ENCODE assay signal across 32 cellular contexts in genomic region chr1:28002600-28002999, GRCh38. TPM values are rescaled to one million over a fixed set of nuclear protein-coding genes. Genes with fewer than 3 reads are reported as not detected.
A peak's percentile ranks its signal among the peaks of the same experiment; 100 is the strongest.
DNase-seq lines count a peak whose midpoint lies in the region; ATAC-seq, FAIRE-seq and TF ChIP-seq lines count a peak whose summit lies in the region.
"Had no signal": no experiment of that assay in that cellular context is flagged by ENCODE, and none has a peak within 500 bp of the region (broad histone marks: within the 10 kb centered on the region; RNA-seq: fewer than 3 reads in every experiment).

No MANE protein-coding gene starts in this region.

- 76% methylated on average over 10 of the region's 10 CpGs for WGBS in K562 (ENCODE audit: insufficient coverage, low coverage, missing lambda C conversion rate)

- H3K9ac ChIP-seq in K562 (ENCODE audit: insufficient read depth in 1 of 2, low read depth in 2 of 2, low read length in 2 of 2), result no peak overlapping the region
- H3K9ac ChIP-seq: BLaER1; BLaER1 treated with 17β-estradiol and CSF1 and Interleukin-3, amounts not matched to agents 10 nM and 100 nM had no signal

- in situ Hi-C loops in K562 (cut with MboI), result no loop called here

- peak; percentile 66 for FAIRE-seq in K562 (lab: Jason Lieb, UNC)
- FAIRE-seq: A204.1, A549, D721Med had no signal

- POLR2A ChIA-PET in K562 (lab: Yijun Ruan, JAX), result interaction anchor here (0.5 to 1.6 kb wide), 2 partner anchors 57 to 91 kb away, joined by 4 to 5 read pairs; no protein-coding TSS in a partner anchor

- DNase-seq in K562 (ENCODE audit: extremely low read depth in 1 of 4, low spot score in 3 of 4) (peak in 1 of 4 experiments; percentile 45), erythroblast (lab: John Stamatoyannopoulos, UW) (peak; percentile 10 to 13), CD14-positive monocyte (ENCODE audit: low spot score) (no peak)
- DNase-seq: 8988T; ACHN; AML-193; BE2C; C1 segment of cervical spinal cord; Caco-2; Calu3; CD4-positive, alpha-beta memory T cell; CD4-positive, alpha-beta T cell; CD4-positive, CD25-positive, alpha-beta regulatory T cell; CD8-positive, alpha-beta memory T cell; CD8-positive, alpha-beta T cell; COR-L47; DMS 273 treated with DMSO at 0.1 percent for 48 hours; DMS153; DMS53; DMS79; DMS79 treated with DMSO at 0.1 percent for 48 hours; DND-41; EL had no signal

- peaks cover 56 to 65% of the 10 kb centered on the region in 2 donors for H3K36me3 Mint-ChIP-seq in CD14-positive monocyte

- TF ChIP-seq RAD21 in K562 (CRISPR knock-in tag; conservative IDR thresholded peaks at IDR 0.05 in 1 of 2, IDR thresholded peaks at IDR 0.05 in 1 of 2), result no peak

- peaks cover 0 to 4% of the 10 kb centered on the region in 2 experiments; a peak in 3 of 5 replicates for H3K4me1 ChIP-seq in K562 (replicated peaks in 1 of 2; ENCODE audit: control insufficient read depth in 2 of 2, insufficient read depth in 2 of 2, low read length in 2 of 2)
- H3K4me1 ChIP-seq: A549; BE2C; BLaER1; BLaER1 treated with 17β-estradiol and CSF1 and Interleukin-3, amounts not matched to agents 10 nM and 100 nM; Caco-2 had no signal

- no peaks in the 10 kb centered on the region for H3K27me3 ChIP-seq in K562 (ENCODE audit: control insufficient read depth in 2 of 2, insufficient read depth in 2 of 2, low read length in 2 of 2)
- H3K27me3 ChIP-seq: BE2C; BLaER1; BLaER1 treated with 17β-estradiol and CSF1 and Interleukin-3, amounts not matched to agents 10 nM and 100 nM had no signal

- no peaks in the 10 kb centered on the region for H3K4me1 Mint-ChIP-seq in CD14-positive monocyte
- H3K4me1 Mint-ChIP-seq: B cell; CD8-positive, alpha-beta memory T cell had no signal

- H3K79me2 ChIP-seq in K562 (ENCODE audit: control insufficient read depth, insufficient read depth, low read length), result no peaks in the 10 kb centered on the region; the same call in 2 of the 3 replicates

- no peaks in the 10 kb centered on the region for H3K27me3 Mint-ChIP-seq in CD14-positive monocyte (ENCODE audit: low read depth in 3 of 3)
- H3K27me3 Mint-ChIP-seq: B cell; CD4-positive, alpha-beta memory T cell; CD4-positive, alpha-beta T cell; CD4-positive, CD25-positive, alpha-beta regulatory T cell; CD8-positive, alpha-beta memory T cell had no signal

- peaks cover 68% of the 10 kb centered on the region for H3K36me3 ChIP-seq in K562 (ENCODE audit: control insufficient read depth, insufficient read depth, low read length)
- H3K36me3 ChIP-seq: BE2C had no signal

- 0 out of 2 replicates have a peak, but pooled peaks cover 2% of the 10 kb centered on the region for H3K9me3 ChIP-seq in K562 (replicated peaks; ENCODE audit: control insufficient read depth, insufficient read depth, low read depth, low read length)
- H3K9me3 ChIP-seq: A549; BE2C; BLaER1; BLaER1 treated with 17β-estradiol and CSF1 and Interleukin-3, amounts not matched to agents 10 nM and 100 nM; Caco-2 had no signal

- H3K27ac ChIP-seq in K562 (ENCODE audit: extremely low read depth, low read depth, low read length), result no peak overlapping the region; the same call in 2 of the 3 replicates
- H3K27ac ChIP-seq: 22Rv1; A549; BLaER1; BLaER1 treated with 17β-estradiol and CSF1 and Interleukin-3, amounts not matched to agents 10 nM and 100 nM; C4-2B had no signal

- H2AFZ ChIP-seq in K562 (ENCODE audit: low read depth, low read length), result no peak overlapping the region

- intact Hi-C loops in K562 (cut with micrococcal nuclease) (no loop called here), CD14-positive monocyte (cut with micrococcal nuclease) (no loop called here)

- ATAC-seq in K562, result peak; percentile 89
- no peak for ATAC-seq in HG03442 (IDR thresholded peaks at IDR 0.05; ENCODE audit: unreplicated experiment)
- ATAC-seq: A549; CD8-positive, alpha-beta T cell had no signal

- CTCF ChIA-PET in K562 (lab: Yijun Ruan, JAX; ENCODE audit: low intra/inter-chr PET ratio), result no interaction called here

- TF ChIP-seq POLR2A in K562 (conservative IDR thresholded peaks at IDR 0.05) (no peak), erythroblast (IDR thresholded peaks at IDR 0.05; ENCODE audit: low read length) (no peak)

- peak overlapping the region in 1 of 7 donors; percentile 50 for H3K27ac Mint-ChIP-seq in CD14-positive monocyte
- H3K27ac Mint-ChIP-seq: B cell; CD4-positive, alpha-beta T cell; CD4-positive, CD25-positive, alpha-beta regulatory T cell; CD8-positive, alpha-beta memory T cell; CD8-positive, alpha-beta T cell had no signal

- no peaks in the 10 kb centered on the region for H4K20me1 ChIP-seq in K562 (replicated peaks; ENCODE audit: control insufficient read depth, insufficient read depth, low read length)
- H4K20me1 ChIP-seq: BLaER1; BLaER1 treated with 17β-estradiol and CSF1 and Interleukin-3, amounts not matched to agents 10 nM and 100 nM had no signal

- H3K4me3 Mint-ChIP-seq in CD14-positive monocyte, result no peak overlapping the region
- H3K4me3 Mint-ChIP-seq: B cell; CD4-positive, alpha-beta memory T cell; CD4-positive, alpha-beta T cell; CD4-positive, CD25-positive, alpha-beta regulatory T cell; CD8-positive, alpha-beta memory T cell; CD8-positive, alpha-beta T cell had no signal

- H3K4me2 ChIP-seq in K562 (ENCODE audit: insufficient read depth, low read length), result no peak overlapping the region
- H3K4me2 ChIP-seq: A549; BLaER1; BLaER1 treated with 17β-estradiol and CSF1 and Interleukin-3, amounts not matched to agents 10 nM and 100 nM had no signal

- TF ChIP-seq CTCF in K562 (IDR thresholded peaks at IDR 0.05 in 2 of 3, conservative IDR thresholded peaks at IDR 0.05 in 1 of 3; ENCODE audit: insufficient read depth in 2 of 3, low read depth in 1 of 3, low read length in 3 of 3) (no peak), CD14-positive monocyte (IDR thresholded peaks at IDR 0.05) (no peak)

- no peak overlapping the region for H3K4me3 ChIP-seq in K562
- H3K4me3 ChIP-seq: A549; BLaER1; BLaER1 treated with 17β-estradiol and CSF1 and Interleukin-3, amounts not matched to agents 10 nM and 100 nM had no signal

- H3K9me3 Mint-ChIP-seq in CD14-positive monocyte, result no peaks in the 10 kb centered on the region
- H3K9me3 Mint-ChIP-seq: CD4-positive, alpha-beta memory T cell; CD4-positive, alpha-beta T cell; CD4-positive, CD25-positive, alpha-beta regulatory T cell; CD8-positive, alpha-beta memory T cell; CD8-positive, alpha-beta T cell had no signal

- H3K9me1 ChIP-seq in K562 (ENCODE audit: control insufficient read depth, insufficient read depth, low read length), result no peaks in the 10 kb centered on the region

- no TSS peak for BruUV-seq in K562 (replicated peaks; lab: Mats Ljungman, UMichigan)

- TF ChIP-seq EP300 in K562 (IDR thresholded peaks at IDR 0.05; ENCODE audit: low read length), result 0 out of 2 replicates have a peak, but pooled peaks have one; percentile 24

TF ChIP-seq in K562, 482 proteins besides CTCF, POLR2A, EP300 and RAD21 (continues in another document):
- TF ChIP-seq ESRRA (IDR thresholded peaks at IDR 0.05; ENCODE audit: borderline replicate concordance, low read depth) (no peak), NR1H2 (CRISPR knock-in tag; IDR thresholded peaks at IDR 0.05) (no peak), MAFK (IDR thresholded peaks at IDR 0.05; ENCODE audit: low read length) (peak; percentile 46), SMARCA5 (IDR thresholded peaks at IDR 0.05) (no peak), ZBTB33 (CRISPR knock-in tag; IDR thresholded peaks at IDR 0.05) (peak; percentile 57; the same call in 1 of the 2 replicates), TCF3 (CRISPR knock-in tag; IDR thresholded peaks at IDR 0.05) (no peak), HCFC1 (IDR thresholded peaks at IDR 0.05; ENCODE audit: low read depth, low read length) (no peak), COPS2 (conservative IDR thresholded peaks at IDR 0.05) (no peak), SRF (CRISPR knock-in tag; IDR thresholded peaks at IDR 0.05) (no peak)

RNA-seq across cellular contexts. Expression of gene XKR8, which starts 42.8 kb away (rescaled TPM):
- total RNA-seq in K562 (2011; cell fraction: chromatin; rRNA removed; ENCODE audit: low replicate concordance), result 1.2 and 2.3 TPM in 2 replicates
- total RNA-seq in K562 (2011; cell fraction: nucleolus; rRNA removed), result 3.8 and 4.8 TPM in 2 replicates
- 2.4 and 2.9 TPM in 2 replicates for total RNA-seq in K562 (2011; cell fraction: nucleoplasm; rRNA removed)
- total RNA-seq in K562 (2014; rRNA removed) (0.45 and 0.86 TPM in 2 replicates), K562 (2014; rRNA removed; fragmentation: Illumina TruSeq; extraction: Trizol) (0.58 and 0.99 TPM in 2 replicates), K562 (2015; rRNA removed; fragmentation: Illumina TruSeq; extraction: Trizol) (1.9 and 2.2 TPM in 2 replicates), K562 (2021) (2.5 and 2.8 TPM in 2 replicates)
- polyA plus RNA-seq in K562 (2011; rRNA removed) (1.8 and 3.1 TPM in 2 replicates), K562 (2014; fragmentation: Illumina TruSeq; extraction: Trizol) (1.7 and 2.1 TPM in 2 replicates), K562 (2014; fragmentation: Nextera tagmentation; extraction: Ambion mirVana) (under 1 TPM; 0.49 to 0.73 TPM), K562 (2014; rRNA removed) (1.9 and 2.5 TPM in 2 replicates), CD14-positive monocyte (10 to 100 TPM; 25.9 to 36.7 TPM)
- 2.7 and 4.9 TPM in 2 replicates for polyA plus RNA-seq in K562 (2011; cell fraction: cytosol; rRNA removed)
- polyA plus RNA-seq in K562 (2011; cell fraction: nucleus; rRNA removed), result 2.5 and 2.6 TPM in 2 replicates
- 2.1 and 2.9 TPM in 2 replicates for polyA plus RNA-seq in K562 (2012)
- 1.5 and 1.7 TPM in 2 replicates for polyA minus RNA-seq in K562 (2011; rRNA and poly(A)+ RNA removed)
- 0.95 and 7.0 TPM in 2 replicates for polyA minus RNA-seq in K562 (2011; cell fraction: cytosol; rRNA and poly(A)+ RNA removed)
- polyA minus RNA-seq in K562 (2011; cell fraction: nucleus; rRNA and poly(A)+ RNA removed), result 0.67 and 1.2 TPM in 2 replicates

Comparison
In these comparisons a context has a peak if more than half of its experiments do, and no peak if none do; other contexts are left out.
1. RNA of gene XKR8, which starts 42.8 kb away (polyA plus RNA-seq): 25.9 to 36.7 TPM in CD14-positive monocyte; 0.49 to 4.9 TPM in K562; every median in the first group is over 4 times any median in the second.